In the genomic region with DNA sequence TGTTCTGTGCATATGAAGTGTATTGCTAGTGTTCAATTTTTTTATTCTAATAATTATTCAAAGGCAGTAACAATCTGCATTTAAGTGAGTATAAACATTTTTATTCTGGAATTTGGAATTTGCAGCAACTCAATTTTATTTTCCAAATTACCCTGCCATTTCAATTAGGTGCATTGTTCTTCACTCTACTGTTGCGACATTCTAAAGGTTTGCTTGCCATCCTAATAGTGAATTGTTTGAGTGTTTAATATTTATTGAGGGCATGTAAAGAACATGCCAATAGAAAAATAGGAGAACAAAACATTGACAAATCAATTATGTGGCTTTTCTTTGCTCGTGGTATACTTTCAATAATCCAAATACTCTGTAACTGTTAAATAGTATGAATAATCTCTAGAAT, we compare ENCODE assay signal across 29 cellular contexts. TPM values are rescaled to one million over a fixed set of nuclear protein-coding genes. Genes with fewer than 3 reads are reported as not detected.
"Had no signal": no experiment of that assay in that cellular context is flagged by ENCODE, and none has a peak within 500 bp of the region (broad histone marks: within the 10 kb centered on the region; RNA-seq: fewer than 3 reads in every experiment).

No MANE protein-coding gene starts in this region.

- H3K4me3 ChIP-seq: breast epithelium, gastrocnemius medialis, hepatocyte, left ventricle myocardium inferior, neural progenitor cell, right atrium auricular region, spleen, tibial nerve had no signal

- FAIRE-seq: colon had no signal

- H3K27ac ChIP-seq: breast epithelium, epithelial cell of prostate, gastrocnemius medialis, hepatocyte, left ventricle myocardium inferior, neural progenitor cell, parathyroid adenoma, right atrium auricular region, spleen, tibial nerve had no signal

- H3K4me1 ChIP-seq: breast epithelium, gastrocnemius medialis, neural progenitor cell, parathyroid adenoma, right atrium auricular region, spleen, tibial nerve had no signal

- H3K36me3 ChIP-seq: breast epithelium, gastrocnemius medialis, neural progenitor cell, right atrium auricular region, spleen had no signal

- H3K4me1 Mint-ChIP-seq: activated CD4-positive, alpha-beta memory T cell treated with anti-CD3 and anti-CD28 coated beads, Interleukin-2, amount 10 ng/mL, durations not matched to agents 7 days and 5 days; activated CD4-positive, alpha-beta T cell treated with anti-CD3 and anti-CD28 coated beads, Interleukin-2, amount 10 ng/mL, durations not matched to agents 7 days and 5 days; activated T-helper 17 cell treated with anti-CD3 and anti-CD28 coated beads, Interleukin-2, amount 50 U/mL, for 72 hours; central memory CD8-positive, alpha-beta T cell; naive thymus-derived CD8-positive, alpha-beta T cell; T-helper 17 cell; WTC11 had no signal

- H3K27me3 Mint-ChIP-seq: activated CD4-positive, alpha-beta memory T cell treated with anti-CD3 and anti-CD28 coated beads, Interleukin-2, amount 10 ng/mL, durations not matched to agents 7 days and 5 days; central memory CD8-positive, alpha-beta T cell had no signal

- H3K4me3 Mint-ChIP-seq: activated CD4-positive, alpha-beta memory T cell treated with anti-CD3 and anti-CD28 coated beads, Interleukin-2, amount 10 ng/mL, durations not matched to agents 7 days and 5 days; activated CD4-positive, alpha-beta T cell treated with anti-CD3 and anti-CD28 coated beads, Interleukin-2, amount 10 ng/mL, durations not matched to agents 7 days and 5 days; activated T-cell treated with anti-CD3 and anti-CD28 coated beads, Interleukin-2, amount 50 U/mL, for 4 hours; activated T-helper 17 cell treated with anti-CD3 and anti-CD28 coated beads, Interleukin-2, amount 50 U/mL, for 72 hours; central memory CD8-positive, alpha-beta T cell; naive thymus-derived CD8-positive, alpha-beta T cell; neural progenitor cell; T-helper 17 cell; WTC11 had no signal

- DNase-seq: activated CD4-positive, alpha-beta memory T cell treated with anti-CD3 and anti-CD28 coated beads, Interleukin-2, amount 10 ng/mL, durations not matched to agents 7 days and 5 days; activated CD4-positive, alpha-beta T cell treated with anti-CD3 and anti-CD28 coated beads for 1 hour; activated CD4-positive, alpha-beta T cell treated with anti-CD3 and anti-CD28 coated beads, Interleukin-2, amount 10 ng/mL, durations not matched to agents 7 days and 5 days; activated gamma-delta T cell treated with Interleukin-2 at 50 U/mL for 16 hours; activated naive CD4-positive, alpha-beta T cell treated with anti-CD3 and anti-CD28 coated beads, Interleukin-2, amount 50 U/mL, for 16 hours; activated T-cell treated with anti-CD3 and anti-CD28 coated beads, Interleukin-2, amount 50 U/mL, for 4 hours; amygdala; dermis blood vessel endothelial cell; effector CD4-positive, alpha-beta T cell; gastrocnemius medialis; islet precursor cell; left ventricle myocardium inferior; naive thymus-derived CD8-positive, alpha-beta T cell; occipital lobe; spleen; stimulated activated naive CD4-positive, alpha-beta T cell treated with Interleukin-2 at 50 U/mL for 16 hours; T-helper 17 cell; T1000 had no signal

- H3K27me3 ChIP-seq: breast epithelium, gastrocnemius medialis, hepatocyte, right atrium auricular region, spleen, tibial nerve had no signal

- H3K36me3 Mint-ChIP-seq: naive thymus-derived CD8-positive, alpha-beta T cell; WTC11 had no signal

- H3K9me3 Mint-ChIP-seq: activated CD4-positive, alpha-beta memory T cell treated with anti-CD3 and anti-CD28 coated beads, Interleukin-2, amount 10 ng/mL, durations not matched to agents 7 days and 5 days; activated CD4-positive, alpha-beta T cell treated with anti-CD3 and anti-CD28 coated beads, Interleukin-2, amount 10 ng/mL, durations not matched to agents 7 days and 5 days; activated T-cell treated with anti-CD3 and anti-CD28 coated beads, Interleukin-2, amount 50 U/mL, for 4 hours; activated T-helper 17 cell treated with anti-CD3 and anti-CD28 coated beads, Interleukin-2, amount 50 U/mL, for 72 hours; neural progenitor cell; WTC11 had no signal

- H3K9me3 ChIP-seq: breast epithelium, gastrocnemius medialis, left ventricle myocardium inferior, right atrium auricular region, spleen, tibial nerve had no signal

- H3K27ac Mint-ChIP-seq: activated CD4-positive, alpha-beta memory T cell treated with anti-CD3 and anti-CD28 coated beads, Interleukin-2, amount 10 ng/mL, durations not matched to agents 7 days and 5 days; activated CD4-positive, alpha-beta T cell treated with anti-CD3 and anti-CD28 coated beads, Interleukin-2, amount 10 ng/mL, durations not matched to agents 7 days and 5 days; activated T-helper 17 cell treated with anti-CD3 and anti-CD28 coated beads, Interleukin-2, amount 50 U/mL, for 72 hours; naive thymus-derived CD8-positive, alpha-beta T cell; neural progenitor cell; T-helper 17 cell; WTC11 had no signal

- ATAC-seq: activated T-cell treated with anti-CD3 and anti-CD28 coated beads, Interleukin-2, amount 50 U/mL, for 4 hours; activated T-helper 17 cell treated with anti-CD3 and anti-CD28 coated beads, Interleukin-2, amount 50 U/mL, for 72 hours; gastrocnemius medialis; naive thymus-derived CD8-positive, alpha-beta T cell; T-helper 17 cell; WTC11 had no signal

RNA-seq across cellular contexts. Expression of gene MEIS1, which starts 18.0 kb away (rescaled TPM):
- total RNA-seq: activated CD4-positive, alpha-beta memory T cell treated with anti-CD3 and anti-CD28 coated beads, Interleukin-2, amount 10 ng/mL, durations not matched to agents 7 days and 5 days; activated CD4-positive, alpha-beta T cell treated with anti-CD3 and anti-CD28 coated beads, Interleukin-2, amount 10 ng/mL, durations not matched to agents 7 days and 5 days; activated T-helper 17 cell treated with anti-CD3 and anti-CD28 coated beads, Interleukin-2, amount 50 U/mL, for 72 hours; naive thymus-derived CD8-positive, alpha-beta T cell had no signal
- polyA plus RNA-seq: naive thymus-derived CD8-positive, alpha-beta T cell had no signal
